Comparison of ENCODE assay signal across 1 cellular context in the genomic region with DNA sequence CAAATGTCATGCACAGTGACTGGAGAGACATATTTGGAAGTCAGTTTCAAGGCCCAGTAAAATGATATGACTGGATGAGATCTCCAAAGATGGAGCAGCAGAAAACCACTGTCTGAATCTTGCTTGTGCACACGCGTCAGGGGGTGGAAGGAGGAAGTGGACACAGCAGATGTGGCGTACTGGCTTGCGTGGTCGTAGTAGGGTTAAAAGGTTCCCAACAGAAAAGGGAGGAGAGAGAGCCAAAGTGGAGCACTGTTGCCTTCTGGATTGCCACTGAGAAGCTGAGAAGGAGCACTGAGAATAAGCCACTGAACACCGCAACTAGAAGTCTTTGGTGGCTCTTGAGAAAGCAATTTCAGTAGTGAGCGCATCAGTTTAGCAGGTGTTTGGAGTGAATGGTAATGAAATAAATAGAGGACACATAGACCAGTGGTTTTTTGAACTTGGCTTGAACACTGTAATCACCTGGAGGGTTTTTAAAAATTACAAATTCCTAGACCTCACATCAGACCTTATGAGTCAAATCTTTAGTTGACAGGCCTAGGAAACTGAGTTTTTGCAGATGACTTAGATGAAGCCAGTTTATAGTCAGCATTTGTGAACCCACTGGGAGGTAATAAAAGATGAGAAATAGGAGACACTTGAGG.
TF ChIP-seq lines count a peak whose summit lies in the region.

No MANE protein-coding gene starts in this region.

TF ChIP-seq in GM12878, 131 proteins besides CTCF, POLR2A, EP300 and RAD21 (continued from another document):
- TF ChIP-seq, protein P1, sequence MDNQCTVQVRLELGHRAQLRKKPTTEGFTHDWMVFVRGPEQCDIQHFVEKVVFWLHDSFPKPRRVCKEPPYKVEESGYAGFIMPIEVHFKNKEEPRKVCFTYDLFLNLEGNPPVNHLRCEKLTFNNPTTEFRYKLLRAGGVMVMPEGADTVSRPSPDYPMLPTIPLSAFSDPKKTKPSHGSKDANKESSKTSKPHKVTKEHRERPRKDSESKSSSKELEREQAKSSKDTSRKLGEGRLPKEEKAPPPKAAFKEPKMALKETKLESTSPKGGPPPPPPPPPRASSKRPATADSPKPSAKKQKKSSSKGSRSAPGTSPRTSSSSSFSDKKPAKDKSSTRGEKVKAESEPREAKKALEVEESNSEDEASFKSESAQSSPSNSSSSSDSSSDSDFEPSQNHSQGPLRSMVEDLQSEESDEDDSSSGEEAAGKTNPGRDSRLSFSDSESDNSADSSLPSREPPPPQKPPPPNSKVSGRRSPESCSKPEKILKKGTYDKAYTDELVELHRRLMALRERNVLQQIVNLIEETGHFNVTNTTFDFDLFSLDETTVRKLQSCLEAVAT (IDR thresholded peaks at IDR 0.05) = peak; percentile 20; the same call in 1 of the 2 replicates
- peak in 1 of 2 experiments; percentile 56; a peak in 1 of 4 replicates for TF ChIP-seq SRF (IDR thresholded peaks at IDR 0.05; ENCODE audit: low read depth in 2 of 2, low read length in 2 of 2)
- peak; percentile 43; the same call in 1 of the 2 replicates for TF ChIP-seq BCL11A (IDR thresholded peaks at IDR 0.05; ENCODE audit: low read depth, low read length)
- TF ChIP-seq TCF12 (IDR thresholded peaks at IDR 0.05; ENCODE audit: low read depth, low read length) = peak; percentile 71
- 0 out of 2 replicates have a peak, but pooled peaks have one; percentile 18 for TF ChIP-seq GATAD2B (conservative IDR thresholded peaks at IDR 0.05; ENCODE audit: low read depth)
- 0 out of 2 replicates have a peak, but pooled peaks have one; percentile 6 for TF ChIP-seq PAX5 (IDR thresholded peaks at IDR 0.05; ENCODE audit: borderline replicate concordance, low read depth, low read length)
- no peak for TF ChIP-seq CBFB (IDR thresholded peaks at IDR 0.05; ENCODE audit: low read depth)
- TF ChIP-seq CBX5 (IDR thresholded peaks at IDR 0.05; ENCODE audit: low read depth) = 0 out of 2 replicates have a peak, but pooled peaks have one; percentile 49
- no peak for TF ChIP-seq KLF5 (IDR thresholded peaks at IDR 0.05; ENCODE audit: partially characterized antibody)
- peak; percentile 88 for TF ChIP-seq RUNX3 (IDR thresholded peaks at IDR 0.05; ENCODE audit: low read length)
- TF ChIP-seq CUX1 (IDR thresholded peaks at IDR 0.05; ENCODE audit: insufficient replicate concordance, low read depth, low read length) = no peak
- TF ChIP-seq IKZF1 (conservative IDR thresholded peaks at IDR 0.05) = no peak; the same call in none of the 2 replicates
- TF ChIP-seq TCF3 (IDR thresholded peaks at IDR 0.05; ENCODE audit: borderline replicate concordance, insufficient read depth, low read depth, low read length) = peak; percentile 90
- TF ChIP-seq E2F4 (IDR thresholded peaks at IDR 0.05; ENCODE audit: low read depth, low read length) = no peak
- no peak; the same call in 1 of the 2 replicates for TF ChIP-seq NFXL1 (IDR thresholded peaks at IDR 0.05; ENCODE audit: borderline replicate concordance)
- no peak; the same call in 1 of the 2 replicates for TF ChIP-seq ATF7 (IDR thresholded peaks at IDR 0.05; ENCODE audit: low read depth)
- TF ChIP-seq MTA3 (IDR thresholded peaks at IDR 0.05; ENCODE audit: borderline replicate concordance, low read length) = peak; percentile 41; the same call in 1 of the 2 replicates
- TF ChIP-seq SKIL (IDR thresholded peaks at IDR 0.05; ENCODE audit: low read depth, poor library complexity, severe bottlenecking) = no peak
- 0 out of 2 replicates have a peak, but pooled peaks have one; percentile 21 for TF ChIP-seq MEF2A (IDR thresholded peaks at IDR 0.05; ENCODE audit: insufficient read depth, low read depth, low read length)
- no peak for TF ChIP-seq ZNF217 (IDR thresholded peaks at IDR 0.05)
- TF ChIP-seq CREM (IDR thresholded peaks at IDR 0.05; ENCODE audit: low read depth) = peak; percentile 46
- peak in 1 of 2 experiments; percentile 50; a peak in 2 of 4 replicates for TF ChIP-seq IKZF2 (IDR thresholded peaks at IDR 0.05)
- no peak for TF ChIP-seq ZNF207 (IDR thresholded peaks at IDR 0.05; ENCODE audit: borderline replicate concordance)
- peak; percentile 96 for TF ChIP-seq JUNB (IDR thresholded peaks at IDR 0.05)
- peak; percentile 37; the same call in 1 of the 3 replicates for TF ChIP-seq POU2F2 (IDR thresholded peaks at IDR 0.05; ENCODE audit: borderline replicate concordance, low read depth, low read length)
- TF ChIP-seq POLR2AphosphoS5 (IDR thresholded peaks at IDR 0.05; ENCODE audit: low read length) = no peak
- TF ChIP-seq FOXM1 (IDR thresholded peaks at IDR 0.05; ENCODE audit: low read depth, low read length) = peak; percentile 84
- peak; percentile 66 for TF ChIP-seq EED (IDR thresholded peaks at IDR 0.05; ENCODE audit: low read depth)
- 0 out of 2 replicates have a peak, but pooled peaks have one; percentile 35 for TF ChIP-seq TCF7 (IDR thresholded peaks at IDR 0.05; ENCODE audit: borderline replicate concordance)
- TF ChIP-seq FOS (IDR thresholded peaks at IDR 0.05; ENCODE audit: borderline replicate concordance, extremely low read depth, insufficient read length) = no peak
- no peak for TF ChIP-seq SREBF1 (IDR thresholded peaks at IDR 0.05; ENCODE audit: low read length)
- TF ChIP-seq HDAC2 (IDR thresholded peaks at IDR 0.05) = no peak
- TF ChIP-seq USF2 (IDR thresholded peaks at IDR 0.05; ENCODE audit: borderline replicate concordance, low read depth, low read length) = no peak
- no peak for TF ChIP-seq PRDM15 (CRISPR knock-in tag; IDR thresholded peaks at IDR 0.05)
- TF ChIP-seq RCOR1 (conservative IDR thresholded peaks at IDR 0.05; ENCODE audit: low read depth, low read length) = no peak
- TF ChIP-seq EGR1 (IDR thresholded peaks at IDR 0.05; ENCODE audit: borderline replicate concordance in 1 of 2, low read depth in 2 of 2, low read length in 2 of 2) = peak in 1 of 2 experiments; percentile 46; a peak in 2 of 3 replicates
- peak; percentile 22 for TF ChIP-seq RELA (IDR thresholded peaks at IDR 0.05; ENCODE audit: borderline replicate concordance, partially characterized antibody)
- TF ChIP-seq SP1 (IDR thresholded peaks at IDR 0.05; ENCODE audit: low read depth, low read length) = peak; percentile 16
- TF ChIP-seq SIX5 (IDR thresholded peaks at IDR 0.05; ENCODE audit: low read depth, low read length, severe bottlenecking) = no peak
- TF ChIP-seq, protein P2, sequence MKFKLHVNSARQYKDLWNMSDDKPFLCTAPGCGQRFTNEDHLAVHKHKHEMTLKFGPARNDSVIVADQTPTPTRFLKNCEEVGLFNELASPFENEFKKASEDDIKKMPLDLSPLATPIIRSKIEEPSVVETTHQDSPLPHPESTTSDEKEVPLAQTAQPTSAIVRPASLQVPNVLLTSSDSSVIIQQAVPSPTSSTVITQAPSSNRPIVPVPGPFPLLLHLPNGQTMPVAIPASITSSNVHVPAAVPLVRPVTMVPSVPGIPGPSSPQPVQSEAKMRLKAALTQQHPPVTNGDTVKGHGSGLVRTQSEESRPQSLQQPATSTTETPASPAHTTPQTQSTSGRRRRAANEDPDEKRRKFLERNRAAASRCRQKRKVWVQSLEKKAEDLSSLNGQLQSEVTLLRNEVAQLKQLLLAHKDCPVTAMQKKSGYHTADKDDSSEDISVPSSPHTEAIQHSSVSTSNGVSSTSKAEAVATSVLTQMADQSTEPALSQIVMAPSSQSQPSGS (IDR thresholded peaks at IDR 0.05; ENCODE audit: low read length) = peak; percentile 78
- no peak for TF ChIP-seq ZNF384 (IDR thresholded peaks at IDR 0.05; ENCODE audit: borderline replicate concordance, low read depth, low read length)
- TF ChIP-seq, protein P3, sequence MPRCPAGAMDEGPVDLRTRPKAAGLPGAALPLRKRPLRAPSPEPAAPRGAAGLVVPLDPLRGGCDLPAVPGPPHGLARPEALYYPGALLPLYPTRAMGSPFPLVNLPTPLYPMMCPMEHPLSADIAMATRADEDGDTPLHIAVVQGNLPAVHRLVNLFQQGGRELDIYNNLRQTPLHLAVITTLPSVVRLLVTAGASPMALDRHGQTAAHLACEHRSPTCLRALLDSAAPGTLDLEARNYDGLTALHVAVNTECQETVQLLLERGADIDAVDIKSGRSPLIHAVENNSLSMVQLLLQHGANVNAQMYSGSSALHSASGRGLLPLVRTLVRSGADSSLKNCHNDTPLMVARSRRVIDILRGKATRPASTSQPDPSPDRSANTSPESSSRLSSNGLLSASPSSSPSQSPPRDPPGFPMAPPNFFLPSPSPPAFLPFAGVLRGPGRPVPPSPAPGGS (IDR thresholded peaks at IDR 0.05; ENCODE audit: borderline replicate concordance, insufficient read depth, low read depth, low read length, poor library complexity, severe bottlenecking) = peak; percentile 44
